Comparison of ENCODE assay signal across 24 cellular contexts in the genomic region with DNA sequence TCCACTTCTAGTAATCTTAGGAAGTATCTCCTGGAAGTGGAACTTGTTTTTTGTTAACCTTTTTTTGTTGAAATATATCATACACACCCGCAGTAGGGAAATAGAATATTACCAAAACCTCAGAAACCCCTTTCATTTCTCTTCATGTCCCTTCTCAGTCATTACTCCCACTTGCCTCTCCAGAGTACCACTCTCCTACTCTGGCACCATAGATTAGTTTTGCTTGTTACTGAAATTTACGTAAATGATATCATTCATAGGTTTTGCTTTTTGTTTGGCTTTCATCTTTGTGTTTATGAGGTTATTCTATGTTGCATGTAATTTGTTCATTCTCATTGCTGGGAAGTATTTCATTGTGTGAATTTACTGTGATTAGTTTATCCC. TPM values are rescaled to one million over a fixed set of nuclear protein-coding genes. Genes with fewer than 3 reads are reported as not detected.
DNase-seq lines count a peak whose midpoint lies in the region; ATAC-seq, FAIRE-seq and TF ChIP-seq lines count a peak whose summit lies in the region.
"Had no signal": no experiment of that assay in that cellular context is flagged by ENCODE, and none has a peak within 500 bp of the region (broad histone marks: within the 10 kb centered on the region; RNA-seq: fewer than 3 reads in every experiment).

No MANE protein-coding gene starts in this region.

- no peak for TF ChIP-seq CTCF in CD14-positive monocyte (IDR thresholded peaks at IDR 0.05)
- no peak for TF ChIP-seq CTCF in neutrophil (IDR thresholded peaks at IDR 0.05)

- H3K27ac ChIP-seq in neutrophil, result peak overlapping the region; percentile 42
- H3K27ac ChIP-seq: SJSA1 had no signal

- peak overlapping the region in 5 of 7 donors; percentile 9 to 53 (median 25) for H3K27ac Mint-ChIP-seq in CD14-positive monocyte
- no peak overlapping the region for H3K27ac Mint-ChIP-seq in activated naive CD8-positive, alpha-beta T cell treated with anti-CD3 and anti-CD28 coated beads, Interleukin-2, amount 50 U/mL, for 24 hours
- H3K27ac Mint-ChIP-seq: CD8-positive, alpha-beta T cell had no signal

- peaks cover 0 to 4% of the 10 kb centered on the region in 2 donors for H3K36me3 Mint-ChIP-seq in CD14-positive monocyte
- peaks cover 32% of the 10 kb centered on the region for H3K36me3 Mint-ChIP-seq in activated naive CD8-positive, alpha-beta T cell treated with anti-CD3 and anti-CD28 coated beads, Interleukin-2, amount 50 U/mL, for 24 hours (ENCODE audit: low read depth)

- peaks cover 0 to 1% (median 0%) of the 10 kb centered on the region in 3 donors for H3K27me3 Mint-ChIP-seq in CD14-positive monocyte (ENCODE audit: low read depth in 3 of 3)
- H3K27me3 Mint-ChIP-seq in activated naive CD8-positive, alpha-beta T cell treated with anti-CD3 and anti-CD28 coated beads, Interleukin-2, amount 50 U/mL, for 24 hours, result no peaks in the 10 kb centered on the region

- peaks cover 0 to 5% (median 0%) of the 10 kb centered on the region in 7 donors for H3K9me3 Mint-ChIP-seq in CD14-positive monocyte
- peaks cover 15% of the 10 kb centered on the region for H3K9me3 Mint-ChIP-seq in activated naive CD8-positive, alpha-beta T cell treated with anti-CD3 and anti-CD28 coated beads, Interleukin-2, amount 50 U/mL, for 24 hours

- no peaks in the 10 kb centered on the region for H3K27me3 ChIP-seq in neutrophil
- H3K27me3 ChIP-seq: MG63, SJSA1 had no signal

- peaks cover 42 to 44% of the 10 kb centered on the region in 2 experiments for H3K4me1 ChIP-seq in neutrophil (ENCODE audit: control insufficient read depth in 1 of 2, insufficient read depth in 1 of 2, low read depth in 1 of 2, low read length in 1 of 2)

- H3K4me3 ChIP-seq in neutrophil (ENCODE audit: low read depth in 1 of 2, low read length in 1 of 2), result no peak overlapping the region
- H3K4me3 ChIP-seq: MG63, SJSA1 had no signal

- FAIRE-seq in GM18507 (lab: Jason Lieb, UNC), result peak; percentile 9
- FAIRE-seq: GM12891, H1, RCC 7860 had no signal

- peaks cover 53% of the 10 kb centered on the region for H3K4me1 Mint-ChIP-seq in CD14-positive monocyte
- peaks cover 62% of the 10 kb centered on the region for H3K4me1 Mint-ChIP-seq in activated naive CD8-positive, alpha-beta T cell treated with anti-CD3 and anti-CD28 coated beads, Interleukin-2, amount 50 U/mL, for 24 hours

- H3K4me3 Mint-ChIP-seq in CD14-positive monocyte, result no peak overlapping the region
- H3K4me3 Mint-ChIP-seq in activated naive CD8-positive, alpha-beta T cell treated with anti-CD3 and anti-CD28 coated beads, Interleukin-2, amount 50 U/mL, for 24 hours, result no peak overlapping the region
- H3K4me3 Mint-ChIP-seq: CD8-positive, alpha-beta T cell had no signal

- peak; percentile 26 for ATAC-seq in activated naive CD8-positive, alpha-beta T cell treated with anti-CD3 and anti-CD28 coated beads, Interleukin-2, amount 50 U/mL, for 24 hours
- ATAC-seq: CD8-positive, alpha-beta T cell; HCT116; Right ventricle myocardium inferior had no signal

- intact Hi-C loops in CD14-positive monocyte (cut with micrococcal nuclease), result loop anchor here in 1 of 2 donors (5.0 kb wide), 1 partner anchor 90 kb away; no protein-coding TSS in a partner anchor

- no peaks in the 10 kb centered on the region for H3K9me3 ChIP-seq in neutrophil
- H3K9me3 ChIP-seq: SJSA1 had no signal

- no peak for DNase-seq in CD14-positive monocyte (ENCODE audit: low spot score)
- DNase-seq in GM18507 (ENCODE audit: extremely low spot score, insufficient read length, low read depth), result no peak
- DNase-seq in activated naive CD8-positive, alpha-beta T cell treated with anti-CD3 and anti-CD28 coated beads, Interleukin-2, amount 50 U/mL, for 24 hours, result no peak
- DNase-seq in UCSD-AML1 (lab: John Stamatoyannopoulos, UW; ENCODE audit: unreplicated experiment), result no peak
- DNase-seq in NOMO-1 (lab: John Stamatoyannopoulos, UW; ENCODE audit: unreplicated experiment in 2 of 2), result no peak
- no peak for DNase-seq in HK-2 (ENCODE audit: unreplicated experiment)
- DNase-seq: Calu3; CD8-positive, alpha-beta T cell; DMS153; Karpas-422; MG63; NCI-H1048; NCI-H1417 treated with DMSO at 0.1 percent for 48 hours; NCI-H187; NCI-H446; NCI-H526; OCI-M1 had no signal

- H3K36me3 ChIP-seq in neutrophil, result no peaks in the 10 kb centered on the region
- H3K36me3 ChIP-seq: MG63 had no signal

RNA-seq across cellular contexts. Expression of a gene that starts 52.9 kb away (rescaled TPM):
- polyA plus RNA-seq in CD14-positive monocyte, result 10 to 100 TPM; 11.5 to 11.7 TPM
